Comparison of ENCODE assay signal across 16 cellular contexts in genomic region chr2:47744074-47744473, GRCh38.
"Had no signal": no experiment of that assay in that cellular context is flagged by ENCODE, and none has a peak within 500 bp of the region (broad histone marks: within the 10 kb centered on the region; RNA-seq: fewer than 3 reads in every experiment).

No MANE protein-coding gene starts in this region.

- H3K27ac ChIP-seq: colonic mucosa, foreskin keratinocyte, sigmoid colon, skin epidermis had no signal

- DNase-seq: colonic mucosa; dermis blood vessel endothelial cell; erythroblast; foreskin keratinocyte; kidney; left cardiac atrium; left ventricle myocardium superior; naive thymus-derived CD8-positive, alpha-beta T cell; posterior cingulate gyrus; sigmoid colon; stimulated activated CD4-positive, alpha-beta T cell treated with anti-CD3 and anti-CD28 coated beads, Interleukin-2, amount 100 ng/mL, for 24 hours; stimulated activated CD4-positive, alpha-beta T cell treated with anti-CD3 and anti-CD28 coated beads, Interleukin-4, amount 100 ng/mL, for 4 hours; stimulated activated naive B cell treated with anti-CD40 and anti-IgM and Interleukin-4, amounts not matched to agents 10 μg/mL and 1 μg/mL and 100 μg/mL, for 72 hours; trophoblast cell had no signal

- H3K4me3 ChIP-seq: colonic mucosa, lung, sigmoid colon, skin epidermis had no signal

- H3K27ac Mint-ChIP-seq: naive thymus-derived CD8-positive, alpha-beta T cell; stimulated activated naive B cell treated with anti-CD40 and anti-IgM and Interleukin-4, amounts not matched to agents 10 μg/mL and 1 μg/mL and 100 μg/mL, for 72 hours had no signal

- H3K27me3 ChIP-seq: colonic mucosa, sigmoid colon had no signal

- H3K4me1 Mint-ChIP-seq: naive thymus-derived CD8-positive, alpha-beta T cell had no signal

- ATAC-seq: foreskin keratinocyte; left cardiac atrium; left ventricle myocardium superior; naive thymus-derived CD8-positive, alpha-beta T cell; stimulated activated naive B cell treated with anti-CD40 and anti-IgM and Interleukin-4, amounts not matched to agents 10 μg/mL and 1 μg/mL and 100 μg/mL, for 72 hours had no signal

- H3K4me3 Mint-ChIP-seq: naive thymus-derived CD8-positive, alpha-beta T cell; stimulated activated naive B cell treated with anti-CD40 and anti-IgM and Interleukin-4, amounts not matched to agents 10 μg/mL and 1 μg/mL and 100 μg/mL, for 72 hours had no signal

- H3K9me3 ChIP-seq: colonic mucosa had no signal

- H3K36me3 ChIP-seq: colonic mucosa, sigmoid colon had no signal

- H3K4me1 ChIP-seq: colonic mucosa, foreskin keratinocyte, sigmoid colon had no signal
